Comparison of ENCODE assay signal across 8 cellular contexts in the genomic region with DNA sequence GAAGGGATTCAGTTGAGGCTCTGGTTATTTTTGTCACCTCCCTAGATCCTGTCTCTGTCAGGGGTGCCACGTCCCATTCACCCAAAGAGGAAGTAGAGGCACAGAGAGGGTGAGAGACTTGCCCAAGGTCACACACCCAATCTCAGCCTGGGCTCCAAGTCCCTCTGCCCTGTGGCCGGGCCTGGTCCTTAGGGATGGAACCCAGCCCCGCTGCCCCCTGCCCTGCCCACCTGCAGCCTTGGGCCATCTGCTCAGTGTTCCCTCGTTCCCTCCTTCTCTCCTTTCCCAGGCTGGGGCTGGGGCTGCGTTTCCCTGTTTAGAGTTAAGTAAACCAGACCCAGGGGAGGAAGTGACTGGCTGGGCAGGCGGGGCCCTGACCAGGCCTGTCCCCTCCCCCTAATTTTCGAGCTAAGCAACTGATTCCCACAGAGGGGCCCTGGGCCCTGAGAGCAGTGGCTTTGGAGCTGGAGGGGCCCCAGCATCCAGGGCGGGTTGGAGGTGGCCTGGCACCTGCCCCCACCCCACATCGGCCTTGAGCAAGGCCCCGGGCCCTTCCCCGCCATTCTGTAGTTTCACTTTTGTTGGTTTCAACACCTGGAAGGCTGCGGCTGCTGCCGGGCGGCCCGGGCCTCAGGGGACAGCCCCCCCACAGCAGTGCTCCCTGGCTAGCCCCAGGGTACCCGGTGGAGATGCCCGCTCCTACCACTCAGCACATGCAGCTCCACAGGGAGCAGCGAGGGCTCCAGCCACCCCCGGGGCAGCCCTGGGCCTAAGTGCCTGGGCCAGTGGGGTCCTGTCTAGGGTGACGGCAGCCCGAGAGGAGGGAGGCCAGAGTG. TPM values are rescaled to one million over a fixed set of nuclear protein-coding genes. Genes with fewer than 3 reads are reported as not detected.
DNase-seq lines count a peak whose midpoint lies in the region; ATAC-seq and TF ChIP-seq lines count a peak whose summit lies in the region.

No MANE protein-coding gene starts in this region.

- TF ChIP-seq CTCF in WERI-Rb-1 (IDR thresholded peaks at IDR 0.05; ENCODE audit: low read depth, low read length) (no peak), colonic mucosa (IDR thresholded peaks at IDR 0.05) (no peak), lower lobe of right lung (IDR thresholded peaks at IDR 0.05) (no peak)

- ATAC-seq in GM19463 (IDR thresholded peaks at IDR 0.05; ENCODE audit: unreplicated experiment) (peak; percentile 74), lower lobe of right lung (peak; percentile 48 to 55)

- H3K4me1 ChIP-seq in colonic mucosa (peaks cover 18% of the 10 kb centered on the region), lower lobe of right lung (peaks cover 62% of the 10 kb centered on the region), stomach smooth muscle (ENCODE audit: control insufficient read depth, insufficient read depth, low read length) (peaks cover 52% of the 10 kb centered on the region)

- H3K27ac ChIP-seq in WERI-Rb-1 (peak overlapping the region; percentile 79), colonic mucosa (peak overlapping the region; percentile 70), lower lobe of right lung (peak overlapping the region; percentile 93), stomach smooth muscle (ENCODE audit: low read length) (peak overlapping the region; percentile 86)

- peak overlapping the region; percentile 87 to 92 for H3K9ac ChIP-seq in colonic mucosa (ENCODE audit: low read depth in 2 of 2, low read length in 2 of 2)
- H3K9ac ChIP-seq in stomach smooth muscle (ENCODE audit: low read length in 2 of 2), result peak overlapping the region; percentile 78 to 93

- H3K9me3 ChIP-seq in WERI-Rb-1 (ENCODE audit: severe bottlenecking) (no peaks in the 10 kb centered on the region), colonic mucosa (no peaks in the 10 kb centered on the region), lower lobe of right lung (no peaks in the 10 kb centered on the region), stomach smooth muscle (ENCODE audit: control insufficient read depth in 2 of 2, low read length in 2 of 2) (no peaks in the 10 kb centered on the region)

- no peaks in the 10 kb centered on the region for H3K27me3 ChIP-seq in WERI-Rb-1 (ENCODE audit: insufficient read depth, low read depth, severe bottlenecking)
- H3K27me3 ChIP-seq in colonic mucosa, result no peaks in the 10 kb centered on the region
- no peaks in the 10 kb centered on the region for H3K27me3 ChIP-seq in lower lobe of right lung (ENCODE audit: low read depth)
- no peaks in the 10 kb centered on the region for H3K27me3 ChIP-seq in stomach smooth muscle (ENCODE audit: control insufficient read depth in 1 of 2, insufficient read depth in 2 of 2, low read length in 2 of 2)

- DNase-seq in CD1c-positive myeloid dendritic cell (ENCODE audit: extremely low spot score), result peak; percentile 70
- peak; percentile 54 to 56 for DNase-seq in Kasumi-1 (lab: John Stamatoyannopoulos, UW)
- DNase-seq in WERI-Rb-1, result peak; percentile 75
- DNase-seq in colonic mucosa, result peak; percentile 78
- DNase-seq in lower lobe of right lung, result peak; percentile 84
- no peak for DNase-seq in NCI-H2081 treated with DMSO at 0.1 percent for 48 hours (lab: John Stamatoyannopoulos, UW)

- intact Hi-C loops in colonic mucosa (cut with DNase I) (loop anchor here (10.0 kb wide), 1 partner anchor 164 kb away; no protein-coding TSS in a partner anchor), lower lobe of right lung (cut with DNase I) (no loop called here)

- no peaks in the 10 kb centered on the region; the same call in 1 of the 2 replicates for H3K36me3 ChIP-seq in WERI-Rb-1
- peaks cover 13% of the 10 kb centered on the region for H3K36me3 ChIP-seq in colonic mucosa
- peaks cover 45% of the 10 kb centered on the region for H3K36me3 ChIP-seq in lower lobe of right lung
- H3K36me3 ChIP-seq in stomach smooth muscle (ENCODE audit: control insufficient read depth in 2 of 2, insufficient read depth in 2 of 2, low read length in 2 of 2), result peaks cover 0 to 14% of the 10 kb centered on the region in 2 donors

- H3K4me3 ChIP-seq in WERI-Rb-1 (ENCODE audit: low read depth, low read length) (no peak overlapping the region), colonic mucosa (peak overlapping the region; percentile 86), lower lobe of right lung (peak overlapping the region; percentile 98), stomach smooth muscle (ENCODE audit: low read length in 2 of 2) (peak overlapping the region; percentile 79 to 82)

RNA-seq across cellular contexts. Expression of a gene that starts 1.5 kb away (rescaled TPM):
- total RNA-seq in colonic mucosa (100 to 1,000 TPM; 133 to 246 TPM), lower lobe of right lung (276 TPM)

RNA-seq across cellular contexts. Expression of a gene that starts 9.9 kb away (rescaled TPM):
- 100 to 1,000 TPM; 149 to 247 TPM for total RNA-seq in colonic mucosa
- 95.5 TPM for total RNA-seq in lower lobe of right lung

RNA-seq across cellular contexts. Expression of a gene that starts 30.2 kb away (rescaled TPM):
- total RNA-seq in colonic mucosa (10 to 100 TPM; 17.7 to 18.8 TPM), lower lobe of right lung (104 TPM)

RNA-seq across cellular contexts. Expression of a gene that starts 36.4 kb away (rescaled TPM):
- total RNA-seq in colonic mucosa (10 to 100 TPM; 46.3 to 55.4 TPM), lower lobe of right lung (121 TPM)
